Comparison of ENCODE assay signal across 13 cellular contexts in genomic region chr9:71814805-71815204, GRCh38. TPM values are rescaled to one million over a fixed set of nuclear protein-coding genes. Genes with fewer than 3 reads are reported as not detected.
DNase-seq lines count a peak whose midpoint lies in the region; TF ChIP-seq lines count a peak whose summit lies in the region.
"Had no signal": no experiment of that assay in that cellular context is flagged by ENCODE, and none has a peak within 500 bp of the region (broad histone marks: within the 10 kb centered on the region; RNA-seq: fewer than 3 reads in every experiment).

No MANE protein-coding gene starts in this region.

- H3K27ac ChIP-seq in subcutaneous abdominal adipose tissue (ENCODE audit: low read depth, low read length) (peak overlapping the region; percentile 47), uterus (no peak overlapping the region)

- TF ChIP-seq POLR2A in uterus (IDR thresholded peaks at IDR 0.05) (no peak), lower leg skin (IDR thresholded peaks at IDR 0.05) (no peak)

- intact Hi-C loops in uterus (cut with DNase I; ENCODE audit: low total_unique reads) (no loop called here), lower leg skin (cut with DNase I; ENCODE audit: low total_unique reads) (no loop called here)

- no peak overlapping the region for H3K4me3 ChIP-seq in fibroblast of the aortic adventitia (ENCODE audit: low read depth, low read length)
- H3K4me3 ChIP-seq in subcutaneous abdominal adipose tissue (ENCODE audit: low read depth in 1 of 5, low read length in 5 of 5): peak overlapping the region in 1 of 5 donors; percentile 3
- no peak overlapping the region for H3K4me3 ChIP-seq in uterus
- no peak overlapping the region for H3K4me3 ChIP-seq in lower leg skin (ENCODE audit: low read depth, poor library complexity, severe bottlenecking)
- H3K4me3 ChIP-seq: GM23338 had no signal

- H3K4me1 ChIP-seq in subcutaneous abdominal adipose tissue (ENCODE audit: control insufficient read depth in 5 of 5, insufficient read depth in 5 of 5, low read length in 5 of 5) (peaks cover 0 to 37% (median 33%) of the 10 kb centered on the region in 5 donors), uterus (no peaks in the 10 kb centered on the region)

- no peaks in the 10 kb centered on the region for H3K36me3 ChIP-seq in subcutaneous abdominal adipose tissue (ENCODE audit: control insufficient read depth in 5 of 5, insufficient read depth in 5 of 5, low read length in 5 of 5)
- no peaks in the 10 kb centered on the region for H3K36me3 ChIP-seq in uterus

- peak overlapping the region in 1 of 5 donors; percentile 53 for H3K9ac ChIP-seq in subcutaneous abdominal adipose tissue (ENCODE audit: low read length in 5 of 5)

- WGBS in lower leg skin, 2 donors: 69 to 71% methylated on average over 3 of the region's 3 CpGs

- TF ChIP-seq CTCF in fibroblast of the aortic adventitia (IDR thresholded peaks at IDR 0.05; ENCODE audit: insufficient read depth, low read length): no peak
- TF ChIP-seq CTCF in uterus (IDR thresholded peaks at IDR 0.05): no peak
- TF ChIP-seq CTCF in lower leg skin (IDR thresholded peaks at IDR 0.05): no peak

- H3K9me3 ChIP-seq in subcutaneous abdominal adipose tissue (ENCODE audit: control insufficient read depth in 5 of 5, low read length in 5 of 5) (no peaks in the 10 kb centered on the region), uterus (no peaks in the 10 kb centered on the region)

- in situ Hi-C loops in G401 (cut with HindIII; ENCODE audit: low sequenced_read_pairs): loop anchor here (25.0 kb wide), 1 partner anchor 222 kb away; no protein-coding TSS in a partner anchor

- DNase-seq in G401 (ENCODE audit: low spot score): peak; percentile 17
- peak; percentile 70 for DNase-seq in NCI-H2171 treated with DMSO at 0.1 percent for 48 hours (lab: John Stamatoyannopoulos, UW)
- DNase-seq in fibroblast of the aortic adventitia (ENCODE audit: low read depth): peak; percentile 57
- DNase-seq in uterus: no peak
- DNase-seq in activated CD4-positive, alpha-beta T cell treated with anti-CD3 and anti-CD28 coated beads for 4 hours: no peak
- no peak for DNase-seq in lower leg skin (ENCODE audit: low spot score in 2 of 2)
- DNase-seq: CD8-positive, alpha-beta memory T cell; EL; MV-4-11; NCI-H1417 treated with DMSO at 0.1 percent for 48 hours; PC-3 had no signal

- H3K27me3 ChIP-seq in subcutaneous abdominal adipose tissue (ENCODE audit: control insufficient read depth in 5 of 5, insufficient read depth in 4 of 5, low read length in 5 of 5): no peaks in the 10 kb centered on the region
- H3K27me3 ChIP-seq in uterus: no peaks in the 10 kb centered on the region

RNA-seq across cellular contexts. Expression of gene CEMIP2, which starts 46.5 kb away (rescaled TPM):
- 1.8 and 8.6 TPM in 2 replicates for total RNA-seq in G401 (2014; rRNA removed; shearing (Covaris generic))
- total RNA-seq in fibroblast of the aortic adventitia (ENCODE audit: low replicate concordance) (20.4 and 27.3 TPM in 2 replicates), uterus (10 to 100 TPM in 3 of 4 donors, 1 to 10 TPM in 1; 7.4 to 50.7 (median 30.5) TPM), lower leg skin (10 to 100 TPM; 20.6 to 48.6 (median 29.0) TPM)

Comparison
In these comparisons a context has a peak if more than half of its experiments do, and no peak if none do; other contexts are left out.
1. DNase-seq: peak in G401 (single experiment), NCI-H2171 treated with DMSO at 0.1 percent for 48 hours (single experiment) and fibroblast of the aortic adventitia (single experiment); none in uterus (0 of 2), activated CD4-positive, alpha-beta T cell treated with anti-CD3 and anti-CD28 coated beads for 4 hours (0 of 2) and lower leg skin (0 of 2).